ENCODE assay signal across 8 cellular contexts in genomic region chr20:13800728-13801134, GRCh38. TPM values are rescaled to one million over a fixed set of nuclear protein-coding genes. Genes with fewer than 3 reads are reported as not detected.
A peak's percentile ranks its signal among the peaks of the same experiment; 100 is the strongest.
DNase-seq lines count a peak whose midpoint lies in the region; ATAC-seq, FAIRE-seq and TF ChIP-seq lines count a peak whose summit lies in the region.

No MANE protein-coding gene starts in this region.

- 13% methylated on average over 7 of the region's 7 CpGs for WGBS in liver

- H3K4me3 ChIP-seq in BJ (ENCODE audit: low read depth, low read length), result no peak overlapping the region
- H3K4me3 ChIP-seq in bronchial epithelial cell (ENCODE audit: low read depth, low read length), result no peak overlapping the region
- no peak overlapping the region for H3K4me3 ChIP-seq in liver (ENCODE audit: low read depth in 1 of 3, low read length in 3 of 3)

- peaks cover 8% of the 10 kb centered on the region for H3K36me3 ChIP-seq in BJ (ENCODE audit: control insufficient read depth, insufficient read depth, low read length)
- peaks cover 6% of the 10 kb centered on the region for H3K36me3 ChIP-seq in bronchial epithelial cell (ENCODE audit: control insufficient read depth, insufficient read depth, low read length)
- peaks cover 6 to 40% (median 30%) of the 10 kb centered on the region in 4 donors for H3K36me3 ChIP-seq in liver (ENCODE audit: control insufficient read depth in 4 of 4, insufficient read depth in 3 of 4, low read depth in 1 of 4, low read length in 3 of 4)

- H3K9me3 ChIP-seq in liver (ENCODE audit: control insufficient read depth in 4 of 4, low read length in 3 of 4) (no peaks in the 10 kb centered on the region), T-helper 17 cell (ENCODE audit: control insufficient read depth, low read length, poor library complexity, severe bottlenecking) (no peaks in the 10 kb centered on the region)

- no peak for TF ChIP-seq CTCF in BJ (IDR thresholded peaks at IDR 0.05; ENCODE audit: insufficient read depth, low read depth, low read length)
- no peak for TF ChIP-seq CTCF in bronchial epithelial cell (IDR thresholded peaks at IDR 0.05; ENCODE audit: insufficient read depth, low read length, severe bottlenecking)
- peak; percentile 7 for TF ChIP-seq CTCF in liver (IDR thresholded peaks at IDR 0.05; ENCODE audit: low read depth, low read length, missing input control)

- H3K36me3 Mint-ChIP-seq in T-helper 17 cell (ENCODE audit: low read depth), result peaks cover 10% of the 10 kb centered on the region
- peaks cover 41% of the 10 kb centered on the region for H3K36me3 Mint-ChIP-seq in activated naive CD4-positive, alpha-beta T cell treated with anti-CD3 and anti-CD28 coated beads, Interleukin-2, amount 10 ng/mL, durations not matched to agents 7 days and 5 days

- no peaks in the 10 kb centered on the region for H3K9me3 Mint-ChIP-seq in activated naive CD4-positive, alpha-beta T cell treated with anti-CD3 and anti-CD28 coated beads, Interleukin-2, amount 10 ng/mL, durations not matched to agents 7 days and 5 days

- H3K9ac ChIP-seq in liver (ENCODE audit: low read depth in 1 of 2, low read length in 2 of 2), result no peak overlapping the region

- peaks cover 2 to 22% (median 14%) of the 10 kb centered on the region in 4 donors for H3K4me1 ChIP-seq in liver (ENCODE audit: control insufficient read depth in 4 of 4, insufficient read depth in 4 of 4, low read length in 3 of 4)

- peak; percentile 26 to 47 for TF ChIP-seq RAD21 in liver (IDR thresholded peaks at IDR 0.05)

- H3K27ac ChIP-seq in liver (ENCODE audit: low read depth in 1 of 2, low read length in 2 of 2), result peak overlapping the region; percentile 27 to 71

- peak; percentile 97 for FAIRE-seq in bronchial epithelial cell (lab: Jason Lieb, UNC)

- CTCF ChIA-PET in BJ (lab: Yijun Ruan, JAX), result interaction anchor here (0.9 to 1.1 kb wide), 3 partner anchors 15 to 24 kb away, joined by 3 read pairs; no protein-coding TSS in a partner anchor
- CTCF ChIA-PET in activated naive CD4-positive, alpha-beta T cell treated with anti-CD3 and anti-CD28 coated beads, Interleukin-2, amount 10 ng/mL, durations not matched to agents 7 days and 5 days (lab: Charles Lee), result interaction anchor here (1.3 kb wide), 1 partner anchor 12 kb away, joined by 4 read pairs; no protein-coding TSS in a partner anchor

- peaks cover 10% of the 10 kb centered on the region for H3K4me1 Mint-ChIP-seq in T-helper 17 cell
- H3K4me1 Mint-ChIP-seq in activated naive CD4-positive, alpha-beta T cell treated with anti-CD3 and anti-CD28 coated beads, Interleukin-2, amount 10 ng/mL, durations not matched to agents 7 days and 5 days, result no peaks in the 10 kb centered on the region

- H3K27me3 ChIP-seq in BJ (ENCODE audit: control insufficient read depth, insufficient read depth, low read length) (no peaks in the 10 kb centered on the region), bronchial epithelial cell (ENCODE audit: control insufficient read depth, insufficient read depth, low read length) (no peaks in the 10 kb centered on the region), liver (ENCODE audit: control insufficient read depth in 4 of 4, insufficient read depth in 4 of 4, low read length in 3 of 4) (no peaks in the 10 kb centered on the region)

- no peaks in the 10 kb centered on the region for H3K27me3 Mint-ChIP-seq in T-helper 17 cell
- no peaks in the 10 kb centered on the region for H3K27me3 Mint-ChIP-seq in activated naive CD4-positive, alpha-beta T cell treated with anti-CD3 and anti-CD28 coated beads, Interleukin-2, amount 10 ng/mL, durations not matched to agents 7 days and 5 days

- DNase-seq in BJ (ENCODE audit: low read depth) (peak; percentile 41), NCI-H1694 treated with DMSO at 0.1 percent for 48 hours (lab: John Stamatoyannopoulos, UW) (peak; percentile 93), bronchial epithelial cell (ENCODE audit: low read depth) (peak; percentile 95), T-helper 17 cell (no peak), activated T-cell treated with anti-CD3 and anti-CD28 coated beads for 4 hours (no peak), HuH-7 (ENCODE audit: low spot score) (no peak)
- DNase-seq in activated naive CD4-positive, alpha-beta T cell treated with anti-CD3 and anti-CD28 coated beads, Interleukin-2, amount 10 ng/mL, durations not matched to agents 7 days and 5 days, result no peak

- no peak for ATAC-seq in T-helper 17 cell

- H3K27ac Mint-ChIP-seq in T-helper 17 cell, result no peak overlapping the region
- no peak overlapping the region for H3K27ac Mint-ChIP-seq in activated naive CD4-positive, alpha-beta T cell treated with anti-CD3 and anti-CD28 coated beads, Interleukin-2, amount 10 ng/mL, durations not matched to agents 7 days and 5 days

- H3K4me3 Mint-ChIP-seq in T-helper 17 cell, result no peak overlapping the region
- no peak overlapping the region for H3K4me3 Mint-ChIP-seq in activated naive CD4-positive, alpha-beta T cell treated with anti-CD3 and anti-CD28 coated beads, Interleukin-2, amount 10 ng/mL, durations not matched to agents 7 days and 5 days

- POLR2A ChIA-PET in BJ (lab: Charles Lee), result no interaction called here

TF ChIP-seq in liver, 16 proteins besides CTCF, POLR2A, EP300 and RAD21 (continues in another document):
- TF ChIP-seq GABPA (IDR thresholded peaks at IDR 0.05 in 1 of 2, conservative IDR thresholded peaks at IDR 0.05 in 1 of 2) (peak in 1 of 2 donors; percentile 57), HNF4G (IDR thresholded peaks at IDR 0.05) (no peak), TAF1 (conservative IDR thresholded peaks at IDR 0.05) (no peak), FOXA2 (IDR thresholded peaks at IDR 0.05) (peak; percentile 77), REST (IDR thresholded peaks at IDR 0.05) (peak; percentile 59), NR2F2 (IDR thresholded peaks at IDR 0.05) (no peak), YY1 (IDR thresholded peaks at IDR 0.05) (peak; percentile 70), FOXA1 (IDR thresholded peaks at IDR 0.05) (peak; percentile 49), HNF4A (conservative IDR thresholded peaks at IDR 0.05) (peak; percentile 75 to 84), JUND (IDR thresholded peaks at IDR 0.05) (peak; percentile 42 to 86), SP1 (IDR thresholded peaks at IDR 0.05) (peak; percentile 97), EGR1 (IDR thresholded peaks at IDR 0.05; ENCODE audit: low read depth in 2 of 2) (peak in 1 of 2 donors; percentile 96)
- TF ChIP-seq, protein P1, sequence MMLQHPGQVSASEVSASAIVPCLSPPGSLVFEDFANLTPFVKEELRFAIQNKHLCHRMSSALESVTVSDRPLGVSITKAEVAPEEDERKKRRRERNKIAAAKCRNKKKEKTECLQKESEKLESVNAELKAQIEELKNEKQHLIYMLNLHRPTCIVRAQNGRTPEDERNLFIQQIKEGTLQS (IDR thresholded peaks at IDR 0.05), result peak; percentile 32
- TF ChIP-seq, protein P2, sequence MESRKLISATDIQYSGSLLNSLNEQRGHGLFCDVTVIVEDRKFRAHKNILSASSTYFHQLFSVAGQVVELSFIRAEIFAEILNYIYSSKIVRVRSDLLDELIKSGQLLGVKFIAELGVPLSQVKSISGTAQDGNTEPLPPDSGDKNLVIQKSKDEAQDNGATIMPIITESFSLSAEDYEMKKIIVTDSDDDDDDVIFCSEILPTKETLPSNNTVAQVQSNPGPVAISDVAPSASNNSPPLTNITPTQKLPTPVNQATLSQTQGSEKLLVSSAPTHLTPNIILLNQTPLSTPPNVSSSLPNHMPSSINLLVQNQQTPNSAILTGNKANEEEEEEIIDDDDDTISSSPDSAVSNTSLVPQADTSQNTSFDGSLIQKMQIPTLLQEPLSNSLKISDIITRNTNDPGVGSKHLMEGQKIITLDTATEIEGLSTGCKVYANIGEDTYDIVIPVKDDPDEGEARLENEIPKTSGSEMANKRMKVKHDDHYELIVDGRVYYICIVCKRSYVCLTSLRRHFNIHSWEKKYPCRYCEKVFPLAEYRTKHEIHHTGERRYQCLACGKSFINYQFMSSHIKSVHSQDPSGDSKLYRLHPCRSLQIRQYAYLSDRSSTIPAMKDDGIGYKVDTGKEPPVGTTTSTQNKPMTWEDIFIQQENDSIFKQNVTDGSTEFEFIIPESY (IDR thresholded peaks at IDR 0.05), result peak; percentile 88
- TF ChIP-seq, protein P3, sequence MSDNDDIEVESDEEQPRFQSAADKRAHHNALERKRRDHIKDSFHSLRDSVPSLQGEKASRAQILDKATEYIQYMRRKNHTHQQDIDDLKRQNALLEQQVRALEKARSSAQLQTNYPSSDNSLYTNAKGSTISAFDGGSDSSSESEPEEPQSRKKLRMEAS (IDR thresholded peaks at IDR 0.05), result peak; percentile 100

RNA-seq across cellular contexts. Expression of gene NDUFAF5, which starts 15.9 kb away (rescaled TPM):
- polyA plus RNA-seq in BJ (2011; rRNA removed), result 6.3 and 16.1 TPM in 2 replicates
- polyA minus RNA-seq in BJ (2011; rRNA and poly(A)+ RNA removed), result 4.9 and 5.8 TPM in 2 replicates
- total RNA-seq in bronchial epithelial cell, result 15.0 and 22.0 TPM in 2 replicates
- 10 to 100 TPM in 1 of 2 donors, 1 to 10 TPM in 1; 6.6 to 14.6 TPM for total RNA-seq in liver
- polyA plus RNA-seq in liver, result 10 to 100 TPM; 10.0 to 15.9 TPM
- total RNA-seq in T-helper 17 cell, result 10 to 100 TPM; 30.9 to 55.4 TPM

RNA-seq across cellular contexts. Expression of gene ESF1, which starts 16.0 kb away (rescaled TPM):
- polyA plus RNA-seq in BJ (2011; rRNA removed) (0.76 and 2.8 TPM in 2 replicates), liver (1 to 10 TPM; 3.5 to 7.3 TPM)
- polyA minus RNA-seq in BJ (2011; rRNA and poly(A)+ RNA removed), result 0.14 and 1.3 TPM in 2 replicates
- total RNA-seq in bronchial epithelial cell (15.2 and 16.6 TPM in 2 replicates), liver (1 to 10 TPM; 4.9 to 6.5 TPM), T-helper 17 cell (1 to 10 TPM; 8.3 to 9.6 TPM)

Comparison
In these comparisons a context has a peak if more than half of its experiments do, and no peak if none do; other contexts are left out.
1. DNase-seq: peak in BJ (single experiment), NCI-H1694 treated with DMSO at 0.1 percent for 48 hours (single experiment) and bronchial epithelial cell (single experiment); none in T-helper 17 cell (0 of 3), activated T-cell treated with anti-CD3 and anti-CD28 coated beads for 4 hours (single experiment), HuH-7 (single experiment) and activated naive CD4-positive, alpha-beta T cell treated with anti-CD3 and anti-CD28 coated beads, Interleukin-2, amount 10 ng/mL, durations not matched to agents 7 days and 5 days (single experiment).